Comparison of ENCODE assay signal across 17 cellular contexts in genomic region chr4:15368906-15369305, GRCh38. TPM values are rescaled to one million over a fixed set of nuclear protein-coding genes. Genes with fewer than 3 reads are reported as not detected.
A peak's percentile ranks its signal among the peaks of the same experiment; 100 is the strongest.
DNase-seq lines count a peak whose midpoint lies in the region; TF ChIP-seq lines count a peak whose summit lies in the region.
"Had no signal": no experiment of that assay in that cellular context is flagged by ENCODE, and none has a peak within 500 bp of the region (broad histone marks: within the 10 kb centered on the region; RNA-seq: fewer than 3 reads in every experiment).

No MANE protein-coding gene starts in this region.

- H3K27me3 Mint-ChIP-seq in progenitor cell of endocrine pancreas, result no peaks in the 10 kb centered on the region

- H3K4me1 ChIP-seq in Loucy (ENCODE audit: insufficient read depth, low read length, poor library complexity, severe bottlenecking) (peaks cover 42% of the 10 kb centered on the region), osteoblast (ENCODE audit: insufficient read depth, low read length) (no peaks in the 10 kb centered on the region)
- H3K4me1 ChIP-seq: Peyer's patch had no signal

- no peaks in the 10 kb centered on the region for H3K9me3 ChIP-seq in Loucy (ENCODE audit: insufficient read depth, low read depth, low read length)
- no peaks in the 10 kb centered on the region for H3K9me3 ChIP-seq in osteoblast (ENCODE audit: low read depth, low read length)
- H3K9me3 ChIP-seq: MG63, neutrophil, Peyer's patch had no signal

- in situ Hi-C loops in astrocyte of the cerebellum (cut with HindIII; ENCODE audit: low sequenced_read_pairs), result no loop called here

- no peaks in the 10 kb centered on the region for H3K9me3 Mint-ChIP-seq in progenitor cell of endocrine pancreas (ENCODE audit: low read depth)
- H3K9me3 Mint-ChIP-seq: central memory CD8-positive, alpha-beta T cell had no signal

- H3K27me3 ChIP-seq in Loucy (ENCODE audit: insufficient read depth, low read length, poor library complexity, severe bottlenecking) (no peaks in the 10 kb centered on the region), osteoblast (ENCODE audit: insufficient read depth, low read length) (peaks cover 4% of the 10 kb centered on the region)
- H3K27me3 ChIP-seq: MG63, neutrophil, Peyer's patch had no signal

- no peaks in the 10 kb centered on the region for H3K79me2 ChIP-seq in Loucy (ENCODE audit: insufficient read depth, low read length)
- H3K79me2 ChIP-seq in osteoblast (ENCODE audit: insufficient read depth, low read length), result no peaks in the 10 kb centered on the region

- no peak overlapping the region for H3K27ac Mint-ChIP-seq in progenitor cell of endocrine pancreas

- H2AFZ ChIP-seq in Loucy (ENCODE audit: low read length), result no peak overlapping the region
- H2AFZ ChIP-seq in osteoblast (ENCODE audit: low read length), result no peak overlapping the region

- H3K36me3 Mint-ChIP-seq in progenitor cell of endocrine pancreas (ENCODE audit: insufficient read depth), result no peaks in the 10 kb centered on the region

- H3K9ac ChIP-seq in Loucy (ENCODE audit: low read depth, low read length, poor library complexity, severe bottlenecking), result no peak overlapping the region

- no peaks in the 10 kb centered on the region for H3F3A ChIP-seq in Loucy (ENCODE audit: low read depth)

- peaks cover 2% of the 10 kb centered on the region for H3K4me1 Mint-ChIP-seq in progenitor cell of endocrine pancreas (ENCODE audit: low read depth)
- H3K4me1 Mint-ChIP-seq: central memory CD8-positive, alpha-beta T cell had no signal

- H4K20me1 ChIP-seq in Loucy (ENCODE audit: insufficient read depth, low read length, poor library complexity, severe bottlenecking), result no peaks in the 10 kb centered on the region
- H4K20me1 ChIP-seq in osteoblast (ENCODE audit: insufficient read depth, low read length), result no peaks in the 10 kb centered on the region

- H3K4me3 ChIP-seq in Loucy (ENCODE audit: low read length, poor library complexity, severe bottlenecking) (peak overlapping the region; percentile 18), astrocyte of the cerebellum (ENCODE audit: low read depth, low read length) (no peak overlapping the region), osteoblast (ENCODE audit: insufficient read depth, low read length) (no peak overlapping the region)
- H3K4me3 ChIP-seq: lung, MG63, Peyer's patch had no signal

- intact Hi-C loops in head of caudate nucleus (cut with DNase I), result no loop called here

- H3K27ac ChIP-seq in osteoblast (ENCODE audit: low read depth, low read length), result no peak overlapping the region
- H3K27ac ChIP-seq: neutrophil, Peyer's patch had no signal

- H3K4me3 Mint-ChIP-seq in progenitor cell of endocrine pancreas (ENCODE audit: low read depth), result no peak overlapping the region
- H3K4me3 Mint-ChIP-seq: central memory CD8-positive, alpha-beta T cell had no signal

- TF ChIP-seq CTCF in Loucy (conservative IDR thresholded peaks at IDR 0.05; ENCODE audit: low read length), result no peak
- no peak for TF ChIP-seq CTCF in astrocyte of the cerebellum (IDR thresholded peaks at IDR 0.05; ENCODE audit: low read depth, low read length, missing control alignments)
- TF ChIP-seq CTCF in osteoblast (IDR thresholded peaks at IDR 0.05; ENCODE audit: extremely low read depth, low read depth, low read length), result no peak
- no peak for TF ChIP-seq CTCF in progenitor cell of endocrine pancreas (IDR thresholded peaks at IDR 0.05; ENCODE audit: unreplicated experiment)

- H3K4me2 ChIP-seq in Loucy (ENCODE audit: low read depth, low read length, poor library complexity, severe bottlenecking) (peak overlapping the region; percentile 33), osteoblast (ENCODE audit: insufficient read depth, low read length) (no peak overlapping the region)

- H3K9me2 ChIP-seq in Loucy (replicated peaks; ENCODE audit: low read depth, low read length), result no peaks in the 10 kb centered on the region

- H3K36me3 ChIP-seq in Loucy (ENCODE audit: insufficient read depth, low read length) (no peaks in the 10 kb centered on the region), osteoblast (ENCODE audit: insufficient read depth, low read length) (no peaks in the 10 kb centered on the region)
- H3K36me3 ChIP-seq: MG63, neutrophil, Peyer's patch had no signal

- DNase-seq in ELR (ENCODE audit: low read depth) (peak; percentile 25), astrocyte of the cerebellum (ENCODE audit: low read depth) (peak; percentile 54), osteoblast (ENCODE audit: insufficient read length, low spot score, missing footprints) (peak; percentile 52), head of caudate nucleus (no peak), progenitor cell of endocrine pancreas (ENCODE audit: low spot score, unreplicated experiment) (no peak), NCI-H187 (lab: John Stamatoyannopoulos, UW) (no peak)
- DNase-seq: activated CD4-positive, alpha-beta T cell treated with anti-CD3 and anti-CD28 coated beads, Interleukin-2, amount 50 U/mL, for 48 hours; activated gamma-delta T cell treated with Interleukin-2 at 50 U/mL for 16 hours; MG63; NCI-H226; Peyer's patch; small intestine had no signal

RNA-seq across cellular contexts. Expression of gene C1QTNF7, which starts 58.9 kb away (rescaled TPM):
- under 0.01 and 0.72 TPM in 2 replicates for total RNA-seq in osteoblast
- total RNA-seq in progenitor cell of endocrine pancreas, result not detected in 2 replicates
- total RNA-seq: endothelial cell of umbilical vein had no signal

Comparison
In these comparisons a context has a peak if more than half of its experiments do, and no peak if none do; other contexts are left out.
1. DNase-seq: peak in ELR (single experiment), astrocyte of the cerebellum (single experiment) and osteoblast (single experiment); none in head of caudate nucleus (0 of 42), progenitor cell of endocrine pancreas (single experiment) and NCI-H187 (0 of 2).